8 cellular contexts compared by ENCODE assay signal in genomic region chr5:177317959-177318377, GRCh38. TPM values are rescaled to one million over a fixed set of nuclear protein-coding genes. Genes with fewer than 3 reads are reported as not detected.
A peak's percentile ranks its signal among the peaks of the same experiment; 100 is the strongest.
DNase-seq lines count a peak whose midpoint lies in the region; TF ChIP-seq lines count a peak whose summit lies in the region.

No MANE protein-coding gene starts in this region.

- no peak overlapping the region for H3K4me2 ChIP-seq in mammary epithelial cell (ENCODE audit: insufficient read depth, low read depth, low read length)

- TF ChIP-seq CTCF in GM12874 (IDR thresholded peaks at IDR 0.05; ENCODE audit: insufficient read depth, low read depth, low read length) (peak; percentile 81), WI38 (IDR thresholded peaks at IDR 0.05; ENCODE audit: low read depth, low read length) (peak; percentile 83), mammary epithelial cell (conservative IDR thresholded peaks at IDR 0.05 in 1 of 2, IDR thresholded peaks at IDR 0.05 in 1 of 2; ENCODE audit: extremely low read depth in 1 of 2, insufficient read depth in 1 of 2, low read depth in 1 of 2, low read length in 2 of 2) (peak; percentile 88)

- H3K27ac ChIP-seq in mammary epithelial cell (ENCODE audit: insufficient read depth, low read depth, low read length): no peak overlapping the region

- in situ Hi-C loops in mammary epithelial cell (cut with MboI; ENCODE audit: low sequenced_read_pairs in 2 of 2): no loop called here

- no peak overlapping the region for H3K9ac ChIP-seq in mammary epithelial cell (ENCODE audit: insufficient read depth, low read length)

- CTCF ChIA-PET in mammary epithelial cell (lab: Charles Lee; ENCODE audit: low non-redundant PET): interaction anchor here (0.8 to 0.9 kb wide), 2 partner anchors 8 to 203 kb away, joined by 5 read pairs; no protein-coding TSS in a partner anchor

- intact Hi-C loops in mammary epithelial cell (cut with micrococcal nuclease): loop anchor here (1.0 to 5.0 kb wide), 6 partner anchors 19 to 183 kb away; partner anchors contain the start of gene LMAN2

- 16% methylated on average over 6 of the region's 7 CpGs for WGBS in mammary epithelial cell (ENCODE audit: low coverage, missing lambda C conversion rate)

- H2AFZ ChIP-seq in mammary epithelial cell (ENCODE audit: low read depth, low read length): no peak overlapping the region

- dilution Hi-C loops in mammary epithelial cell (cut with HindIII; ENCODE audit: low sequenced_read_pairs): no loop called here

- H3K4me3 ChIP-seq in WI38 (ENCODE audit: low read depth, low read length) (no peak overlapping the region), mammary epithelial cell (replicated peaks in 1 of 3; ENCODE audit: insufficient read depth in 1 of 3, low read depth in 2 of 3, low read length in 3 of 3) (no peak overlapping the region)

- no TSS peak for BruUV-seq in mammary epithelial cell (replicated peaks; lab: Mats Ljungman, UMichigan)

- no peaks in the 10 kb centered on the region for H4K20me1 ChIP-seq in mammary epithelial cell (ENCODE audit: insufficient read depth, low read length)

- DNase-seq in 8988T (peak; percentile 82), NCI-H2171 (lab: John Stamatoyannopoulos, UW) (peak; percentile 7), mammary epithelial cell (peak; percentile 61), kidney glomerular epithelial cell (lab: John Stamatoyannopoulos, UW) (peak; percentile 48), GM19240 (ENCODE audit: insufficient read length, low spot score) (no peak)
- DNase-seq in stimulated activated CD4-positive, alpha-beta T cell treated with anti-CD3 and anti-CD28 coated beads, Interleukin-1b, Interleukin-23, amount 100 ng/mL, for 48 hours: peak; percentile 73

- peaks cover 2% of the 10 kb centered on the region for H3K4me1 ChIP-seq in mammary epithelial cell (ENCODE audit: insufficient read depth, low read length)

- no peaks in the 10 kb centered on the region for H3K27me3 ChIP-seq in mammary epithelial cell (ENCODE audit: insufficient read depth, low read length)

- H3K9me3 ChIP-seq in mammary epithelial cell (replicated peaks; ENCODE audit: insufficient read depth, low read length): no peaks in the 10 kb centered on the region

- no peaks in the 10 kb centered on the region for H3K79me2 ChIP-seq in mammary epithelial cell (ENCODE audit: insufficient read depth, low read length)

- no peaks in the 10 kb centered on the region for H3K36me3 ChIP-seq in mammary epithelial cell (ENCODE audit: insufficient read depth, low read length)

RNA-seq across cellular contexts. Expression of gene MXD3, which starts 6.3 kb away (rescaled TPM):
- total RNA-seq in mammary epithelial cell: 10 to 100 TPM in 1 of 2 donors, under 1 TPM in 1; 0.83 to 10.7 TPM
- polyA plus RNA-seq in mammary epithelial cell: 3.6 TPM
- not detected for polyA minus RNA-seq in mammary epithelial cell

RNA-seq across cellular contexts. Expression of gene PRELID1, which starts 14.4 kb away (rescaled TPM):
- 100 to 1,000 TPM in 1 of 2 donors, 10 to 100 TPM in 1; 51.5 to 181 TPM for total RNA-seq in mammary epithelial cell
- polyA plus RNA-seq in mammary epithelial cell: 276 TPM
- polyA minus RNA-seq in mammary epithelial cell: 144 TPM

RNA-seq across cellular contexts. Expression of gene RAB24, which starts 14.4 kb away (rescaled TPM):
- total RNA-seq in mammary epithelial cell: 10 to 100 TPM; 10.3 to 21.4 TPM
- polyA plus RNA-seq in mammary epithelial cell: 17.4 TPM
- polyA minus RNA-seq in mammary epithelial cell: not detected

RNA-seq across cellular contexts. Expression of gene LMAN2, which starts 33.5 kb away (rescaled TPM):
- 100 to 1,000 TPM; 114 to 201 TPM for total RNA-seq in mammary epithelial cell
- 222 TPM for polyA plus RNA-seq in mammary epithelial cell
- 285 TPM for polyA minus RNA-seq in mammary epithelial cell

RNA-seq across cellular contexts. Expression of gene RGS14, which starts 39.8 kb away (rescaled TPM):
- total RNA-seq in mammary epithelial cell: 10 to 100 TPM in 1 of 2 donors, 1 to 10 TPM in 1; 6.1 to 10.0 TPM
- polyA plus RNA-seq in mammary epithelial cell: 8.1 TPM
- 48.7 TPM for polyA minus RNA-seq in mammary epithelial cell
